In genomic region chr11:64878494-64879225, GRCh38 we compare ENCODE assay signal across 8 cellular contexts. TPM values are rescaled to one million over a fixed set of nuclear protein-coding genes. Genes with fewer than 3 reads are reported as not detected.
A peak's percentile ranks its signal among the peaks of the same experiment; 100 is the strongest.
DNase-seq lines count a peak whose midpoint lies in the region; ATAC-seq and TF ChIP-seq lines count a peak whose summit lies in the region.

TSS of gene EHD1 (minus strand) at chr11:64878621. CDS start at chr11:64878464, 157 bp downstream.

- peak within 1 kb of the TSS; percentile 89 for H3K4me3 ChIP-seq in kidney epithelial cell (ENCODE audit: low read depth, low read length)

- peak; percentile 74 for ATAC-seq in HG03432 (IDR thresholded peaks at IDR 0.05; ENCODE audit: unreplicated experiment)

- DNase-seq in Ammon's horn (ENCODE audit: low spot score) (peak; percentile 99), NCI-H460 (ENCODE audit: extremely low read depth, low read depth) (peak; percentile 94), cerebellum (ENCODE audit: low spot score) (peak; percentile 100), kidney epithelial cell (ENCODE audit: low read depth) (peak; percentile 70)
- DNase-seq in activated CD4-positive, alpha-beta T cell treated with anti-CD3 and anti-CD28 coated beads for 1 hour: peak; percentile 100
- peak; percentile 99 to 100 for DNase-seq in stimulated activated CD4-positive, alpha-beta T cell treated with anti-CD3 and anti-CD28 coated beads, Interleukin-15, amount 100 ng/mL, for 48 hours (ENCODE audit: low read depth in 2 of 2)

- peak; percentile 100 for TF ChIP-seq POLR2A in GM19099 (IDR thresholded peaks at IDR 0.05; ENCODE audit: extremely low read depth, insufficient read length, low read depth)

- H3K36me3 ChIP-seq in kidney epithelial cell (ENCODE audit: control insufficient read depth, insufficient read depth, low read length): no peaks in the 10 kb centered on the region

- no peaks in the 10 kb centered on the region for H3K27me3 ChIP-seq in kidney epithelial cell (ENCODE audit: control insufficient read depth, insufficient read depth, low read length)

- TF ChIP-seq CTCF in kidney epithelial cell (IDR thresholded peaks at IDR 0.05; ENCODE audit: insufficient read depth, low read length, poor library complexity, severe bottlenecking): peak; percentile 63

RNA-seq across cellular contexts. Expression of gene EHD1, which starts in this region (rescaled TPM):
- total RNA-seq in NCI-H460 (2014; rRNA removed; shearing (Covaris generic)): 20.5 and 29.1 TPM in 2 replicates
- 22.9 and 28.6 TPM in 2 replicates for polyA plus RNA-seq in NCI-H460 (2014; cell fraction: nucleus; rRNA removed)
- total RNA-seq in cerebellum (34.0 TPM), kidney epithelial cell (87.7 and 100 TPM in 2 replicates)

Comparison
In these comparisons a context has a peak if more than half of its experiments do, and no peak if none do; other contexts are left out.
1. Peak in every context shown above with its lines: DNase-seq, ATAC-seq and H3K4me3 ChIP-seq.